Comparison of ENCODE assay signal across 8 cellular contexts in genomic region chr13:51801631-51802099, GRCh38. TPM values are rescaled to one million over a fixed set of nuclear protein-coding genes. Genes with fewer than 3 reads are reported as not detected.
DNase-seq lines count a peak whose midpoint lies in the region; ATAC-seq and TF ChIP-seq lines count a peak whose summit lies in the region.

No MANE protein-coding gene starts in this region.

- no peak overlapping the region for H3K18ac ChIP-seq in mesendoderm (ENCODE audit: low read length)

- peaks cover 35% of the 10 kb centered on the region for H3K4me1 Mint-ChIP-seq in type B pancreatic cell (ENCODE audit: unreplicated experiment)

- no peak overlapping the region for H2BK120ac ChIP-seq in mesendoderm (ENCODE audit: low read depth, low read length)

- H3K9ac ChIP-seq in mesendoderm (ENCODE audit: low read length) (no peak overlapping the region), Karpas-422 (ENCODE audit: low read length) (no peak overlapping the region)

- H3K4ac ChIP-seq in mesendoderm (ENCODE audit: low read depth, low read length), result no peak overlapping the region

- ATAC-seq in GM21786 (IDR thresholded peaks at IDR 0.05; ENCODE audit: unreplicated experiment) (no peak), HG02840 (IDR thresholded peaks at IDR 0.05; ENCODE audit: low FRiP score, unreplicated experiment) (no peak)

- DNase-seq in A673 (ENCODE audit: low spot score) (peak; percentile 51), NCI-H1092 (lab: John Stamatoyannopoulos, UW) (peak; percentile 72), cerebellum (ENCODE audit: low spot score) (peak; percentile 48), mesendoderm (peak; percentile 63), type B pancreatic cell (ENCODE audit: extremely low spot score, unreplicated experiment) (no peak), Karpas-422 (no peak)

- POLR2A ChIA-PET in A673 (lab: Charles Lee; ENCODE audit: low non-redundant PET), result no interaction called here

- no peaks in the 10 kb centered on the region for H3K27me3 Mint-ChIP-seq in type B pancreatic cell

- H3K36me3 Mint-ChIP-seq in type B pancreatic cell, result no peaks in the 10 kb centered on the region

- no peak overlapping the region for H3K23ac ChIP-seq in mesendoderm (ENCODE audit: low read length)

- H3K27me3 ChIP-seq in A673 (replicated peaks; ENCODE audit: insufficient read depth, low read depth, low read length, poor library complexity) (no peaks in the 10 kb centered on the region), mesendoderm (ENCODE audit: insufficient read depth, low read length, poor library complexity) (no peaks in the 10 kb centered on the region), Karpas-422 (ENCODE audit: low read length) (no peaks in the 10 kb centered on the region)

- H3K36me3 ChIP-seq in A673 (ENCODE audit: insufficient read depth, low read length, poor library complexity, severe bottlenecking) (no peaks in the 10 kb centered on the region), mesendoderm (ENCODE audit: control insufficient read depth, insufficient read depth, low read length) (no peaks in the 10 kb centered on the region), Karpas-422 (ENCODE audit: insufficient read depth, low read length) (no peaks in the 10 kb centered on the region; the same call in 1 of the 2 replicates)

- H3K4me1 ChIP-seq in A673 (ENCODE audit: insufficient read depth, low read length, poor library complexity, severe bottlenecking) (peaks cover 27% of the 10 kb centered on the region), mesendoderm (ENCODE audit: control insufficient read depth, low read depth, low read length) (peaks cover 16% of the 10 kb centered on the region), Karpas-422 (ENCODE audit: low read length) (peaks cover 43% of the 10 kb centered on the region)

- no peak overlapping the region for H2AFZ ChIP-seq in Karpas-422 (ENCODE audit: low read length)

- H2BK5ac ChIP-seq in mesendoderm (ENCODE audit: low read length), result no peak overlapping the region

- no TSS peak for BruUV-seq in A673 (replicated peaks; lab: Mats Ljungman, UMichigan)

- H3K79me2 ChIP-seq in mesendoderm (ENCODE audit: control insufficient read depth, insufficient read depth, low read length), result no peaks in the 10 kb centered on the region
- H3K79me2 ChIP-seq in Karpas-422 (ENCODE audit: low read length), result no peaks in the 10 kb centered on the region

- H3K4me3 Mint-ChIP-seq in type B pancreatic cell, result peak overlapping the region; percentile 34

- H3K4me3 ChIP-seq in A673 (ENCODE audit: low read depth, low read length, poor library complexity, severe bottlenecking), result no peak overlapping the region
- no peak overlapping the region for H3K4me3 ChIP-seq in mesendoderm (ENCODE audit: low read length)
- H3K4me3 ChIP-seq in Karpas-422 (ENCODE audit: low read length), result no peak overlapping the region

- peak overlapping the region; percentile 11 for H3K27ac ChIP-seq in A673 (ENCODE audit: low read depth, low read length, poor library complexity, severe bottlenecking)
- H3K27ac ChIP-seq in mesendoderm (ENCODE audit: low read depth, low read length), result no peak overlapping the region
- no peak overlapping the region for H3K27ac ChIP-seq in Karpas-422 (ENCODE audit: low read length)

- no peaks in the 10 kb centered on the region for H3K9me3 Mint-ChIP-seq in type B pancreatic cell

- no peak overlapping the region for H3K56ac ChIP-seq in mesendoderm (ENCODE audit: low read length)

- no peaks in the 10 kb centered on the region for H3K79me1 ChIP-seq in mesendoderm (ENCODE audit: low read length)

- H3K9me3 ChIP-seq in A673 (ENCODE audit: low read depth, low read length, poor library complexity, severe bottlenecking) (no peaks in the 10 kb centered on the region), Karpas-422 (ENCODE audit: low read length) (no peaks in the 10 kb centered on the region)

- peak overlapping the region; percentile 97 for H3K27ac Mint-ChIP-seq in type B pancreatic cell

- no peak for TF ChIP-seq CTCF in A673 (conservative IDR thresholded peaks at IDR 0.05; ENCODE audit: low read depth, low read length)
- no peak for TF ChIP-seq CTCF in type B pancreatic cell (conservative IDR thresholded peaks at IDR 0.05)

- intact Hi-C loops in A673 (cut with micrococcal nuclease; ENCODE audit: unreplicated experiment), result loop anchor here (10.0 kb wide), 1 partner anchor 657 kb away; no protein-coding TSS in a partner anchor

- no peak overlapping the region for H3K4me2 ChIP-seq in mesendoderm (ENCODE audit: low read length)
- no peak overlapping the region for H3K4me2 ChIP-seq in Karpas-422 (ENCODE audit: low read depth, low read length, poor library complexity, severe bottlenecking)

- WGBS in mesendoderm (ENCODE audit: extremely low coverage, insufficient coverage, low lambda C conversion rate), result no CpG with 5 or more reads among the region's 7 CpGs

- no peak overlapping the region for H2AK5ac ChIP-seq in mesendoderm (ENCODE audit: low read length)

- CTCF ChIA-PET in A673 (lab: Charles Lee), result no interaction called here

- no peak overlapping the region for H4K5ac ChIP-seq in mesendoderm (ENCODE audit: low read length)

- no peaks in the 10 kb centered on the region for H4K20me1 ChIP-seq in Karpas-422 (ENCODE audit: insufficient read depth, low read depth, low read length)

- no peak overlapping the region for H4K8ac ChIP-seq in mesendoderm (ENCODE audit: low read depth, low read length)

- no peaks in the 10 kb centered on the region for H3K9me2 ChIP-seq in Karpas-422 (replicated peaks; ENCODE audit: insufficient read depth, low read length)

- H2BK15ac ChIP-seq in mesendoderm (replicated peaks; ENCODE audit: low read depth), result no peak overlapping the region

RNA-seq across cellular contexts. Expression of gene DHRS12, which starts 2.3 kb away (rescaled TPM):
- 2.8 and 3.1 TPM in 2 replicates for total RNA-seq in A673 (2021)
- total RNA-seq in cerebellum, result 3.1 TPM
- polyA plus RNA-seq in mesendoderm (2013, experiment 1 of 2), result 3.6 TPM
- 4.6 TPM for polyA plus RNA-seq in mesendoderm (2013, experiment 2 of 2)
- total RNA-seq in type B pancreatic cell (ENCODE audit: low replicate concordance), result 10.1 and 11.3 TPM in 2 replicates
- total RNA-seq in Karpas-422 (2014; rRNA removed; shearing (Covaris generic); ENCODE audit: low replicate concordance), result 9.7 and 10.9 TPM in 2 replicates

RNA-seq across cellular contexts. Expression of gene TMEM272, which starts 43.3 kb away (rescaled TPM):
- total RNA-seq in A673 (2021), result 0.22 TPM in 1 of 2 replicates, not detected in the other
- total RNA-seq in cerebellum, result 1.2 TPM
- polyA plus RNA-seq in mesendoderm (2013, experiment 1 of 2), result 0.04 TPM
- 0.04 TPM for polyA plus RNA-seq in mesendoderm (2013, experiment 2 of 2)
- total RNA-seq in type B pancreatic cell (ENCODE audit: low replicate concordance), result 0.07 and 0.63 TPM in 2 replicates
- total RNA-seq in Karpas-422 (2014; rRNA removed; shearing (Covaris generic); ENCODE audit: low replicate concordance), result 0.15 TPM in 1 of 2 replicates, not detected in the other

Comparison
In these comparisons a context has a peak if more than half of its experiments do, and no peak if none do; other contexts are left out.
1. DNase-seq: peak in A673 (single experiment), NCI-H1092 (single experiment), cerebellum (single experiment) and mesendoderm (single experiment); none in type B pancreatic cell (single experiment) and Karpas-422 (single experiment).